In genomic region chr11:132549571-132549970, GRCh38 we compare ENCODE assay signal across 14 cellular contexts.
A peak's percentile ranks its signal among the peaks of the same experiment; 100 is the strongest.
DNase-seq lines count a peak whose midpoint lies in the region; TF ChIP-seq lines count a peak whose summit lies in the region.
"Had no signal": no experiment of that assay in that cellular context is flagged by ENCODE, and none has a peak within 500 bp of the region (broad histone marks: within the 10 kb centered on the region; RNA-seq: fewer than 3 reads in every experiment).

No MANE protein-coding gene starts in this region.

- no peak for TF ChIP-seq EP300 in esophagus muscularis mucosa (IDR thresholded peaks at IDR 0.05)

- H4K20me1 ChIP-seq in BLaER1 = no peaks in the 10 kb centered on the region
- no peaks in the 10 kb centered on the region for H4K20me1 ChIP-seq in BLaER1 treated with 17β-estradiol and CSF1 and Interleukin-3, amounts not matched to agents 10 nM and 100 nM

- H3K9me3 ChIP-seq in BLaER1 (peaks cover 15% of the 10 kb centered on the region), esophagus muscularis mucosa (peaks cover 0 to 7% (median 3%) of the 10 kb centered on the region in 4 donors)
- H3K9me3 ChIP-seq in BLaER1 treated with 17β-estradiol and CSF1 and Interleukin-3, amounts not matched to agents 10 nM and 100 nM (replicated peaks in 1 of 11) = peaks cover 8 to 41% (median 27%) of the 10 kb centered on the region in 11 experiments; a peak in 19 of 22 replicates
- H3K9me3 ChIP-seq: BE2C had no signal

- peak overlapping the region; percentile 52 for H3K4me2 ChIP-seq in BLaER1
- H3K4me2 ChIP-seq in BLaER1 treated with 17β-estradiol and CSF1 and Interleukin-3, amounts not matched to agents 10 nM and 100 nM = peak overlapping the region in 9 of 11 experiments; percentile 29 to 65 (median 52); a peak in 13 of 22 replicates

- no peak for TF ChIP-seq CTCF in esophagus muscularis mucosa (IDR thresholded peaks at IDR 0.05)

- TF ChIP-seq POLR2A in esophagus muscularis mucosa (IDR thresholded peaks at IDR 0.05; ENCODE audit: low read depth) = no peak

- no peak overlapping the region for H3K4me3 ChIP-seq in BLaER1
- no peak overlapping the region for H3K4me3 ChIP-seq in BLaER1 treated with 17β-estradiol and CSF1 and Interleukin-3, amounts not matched to agents 10 nM and 100 nM
- H3K4me3 ChIP-seq in esophagus muscularis mucosa = no peak overlapping the region

- no peak overlapping the region for H3K27ac ChIP-seq in BLaER1
- H3K27ac ChIP-seq in BLaER1 treated with 17β-estradiol and CSF1 and Interleukin-3, amounts not matched to agents 10 nM and 100 nM = peak overlapping the region in 1 of 11 experiments; percentile 4; a peak in 1 of 22 replicates
- no peak overlapping the region for H3K27ac ChIP-seq in esophagus muscularis mucosa (replicated peaks in 1 of 4)

- intact Hi-C loops in esophagus muscularis mucosa (cut with DNase I) = no loop called here

- 90% methylated on average over 6 of the region's 6 CpGs for WGBS in esophagus muscularis mucosa

- H3K27me3 ChIP-seq in BLaER1 (no peaks in the 10 kb centered on the region), esophagus muscularis mucosa (no peaks in the 10 kb centered on the region)
- H3K27me3 ChIP-seq in BLaER1 treated with 17β-estradiol and CSF1 and Interleukin-3, amounts not matched to agents 10 nM and 100 nM = no peaks in the 10 kb centered on the region; a peak in 1 of 22 replicates
- H3K27me3 ChIP-seq: BE2C had no signal

- H3K36me3 ChIP-seq in BLaER1 = no peaks in the 10 kb centered on the region
- H3K36me3 ChIP-seq in BLaER1 treated with 17β-estradiol and CSF1 and Interleukin-3, amounts not matched to agents 10 nM and 100 nM = no peaks in the 10 kb centered on the region
- H3K36me3 ChIP-seq in esophagus muscularis mucosa = no peaks in the 10 kb centered on the region
- H3K36me3 ChIP-seq: BE2C had no signal

- peaks cover 21% of the 10 kb centered on the region for H3K4me1 ChIP-seq in BLaER1
- peaks cover 9 to 24% (median 15%) of the 10 kb centered on the region in 10 experiments; a peak in 19 of 20 replicates for H3K4me1 ChIP-seq in BLaER1 treated with 17β-estradiol and CSF1 and Interleukin-3, amounts not matched to agents 10 nM and 100 nM
- H3K4me1 ChIP-seq in esophagus muscularis mucosa = no peaks in the 10 kb centered on the region
- H3K4me1 ChIP-seq: BE2C had no signal

- no peak overlapping the region for H3K9ac ChIP-seq in BLaER1
- no peak overlapping the region for H3K9ac ChIP-seq in BLaER1 treated with 17β-estradiol and CSF1 and Interleukin-3, amounts not matched to agents 10 nM and 100 nM

- peak; percentile 83 for DNase-seq in esophagus muscularis mucosa (ENCODE audit: extremely low spot score)
- DNase-seq in retina = peak; percentile 80
- DNase-seq in ecto neural progenitor cell (ENCODE audit: low spot score) = no peak
- DNase-seq in RKO (ENCODE audit: low spot score) = no peak
- DNase-seq: ACHN; BE2C; CD4-positive, alpha-beta memory T cell; DMS79 treated with DMSO at 0.1 percent for 48 hours; GF-D8; GOT3; H7; HFFc6 had no signal

Comparison
In these comparisons a context has a peak if more than half of its experiments do, and no peak if none do; other contexts are left out.
1. DNase-seq: peak in esophagus muscularis mucosa (single experiment) and retina (single experiment); none in ecto neural progenitor cell (single experiment) and RKO (single experiment).